8 cellular contexts compared by ENCODE assay signal in genomic region chr7:38345546-38346172, GRCh38.
DNase-seq lines count a peak whose midpoint lies in the region; ATAC-seq and TF ChIP-seq lines count a peak whose summit lies in the region.
"Not testable (repeated sequence)": the region's sequence is repeated elsewhere in the genome, so short reads cannot be mapped to it uniquely, and the experiment has no call there.

No MANE protein-coding gene starts in this region.

- intact Hi-C loops in CD8-positive, alpha-beta T cell (cut with DNase I, micrococcal nuclease), result loop anchor here in 1 of 2 experiments (1.0 kb wide), 2 partner anchors 10 to 14 kb away; no protein-coding TSS in a partner anchor
- intact Hi-C loops in adrenal gland (cut with DNase I); Right ventricle myocardium inferior (cut with DNase I): not testable (repeated sequence)

- CTCF ChIA-PET in CD8-positive, alpha-beta T cell (lab: Charles Lee), result interaction anchor here (0.7 to 4.2 kb wide), 17 partner anchors 10 to 134 kb away, joined by 3 to 35 read pairs (median 4); no protein-coding TSS in a partner anchor

- peaks cover 11% of the 10 kb centered on the region for H3K36me3 Mint-ChIP-seq in CD8-positive, alpha-beta T cell
- not testable (repeated sequence) for H3K36me3 Mint-ChIP-seq in progenitor cell of endocrine pancreas (ENCODE audit: insufficient read depth)

- peak in 3 of 7 experiments; percentile 51 to 70 (median 53) for DNase-seq in CD8-positive, alpha-beta T cell
- peak; percentile 84 for DNase-seq in NB4 (ENCODE audit: low read depth)
- peak; percentile 41 to 42 for DNase-seq in SW 1271 (lab: John Stamatoyannopoulos, UW)
- DNase-seq in adrenal gland, result peak in 6 of 7 donors; percentile 32 to 74 (median 55)
- peak; percentile 75 for DNase-seq in Right ventricle myocardium inferior (ENCODE audit: missing footprints)
- peak; percentile 39 for DNase-seq in progenitor cell of endocrine pancreas (ENCODE audit: low spot score, unreplicated experiment)

- TF ChIP-seq CTCF in CD8-positive, alpha-beta T cell (IDR thresholded peaks at IDR 0.05), result peak; percentile 39
- TF ChIP-seq CTCF in NB4 (IDR thresholded peaks at IDR 0.05; ENCODE audit: low read depth, low read length), result peak; percentile 83
- peak in 5 of 6 experiments; percentile 18 to 57 (median 39) for TF ChIP-seq CTCF in adrenal gland (IDR thresholded peaks at IDR 0.05)
- TF ChIP-seq CTCF in progenitor cell of endocrine pancreas (IDR thresholded peaks at IDR 0.05; ENCODE audit: unreplicated experiment), result peak; percentile 68

- not testable (repeated sequence) for H3K27me3 ChIP-seq in CD8-positive, alpha-beta T cell (ENCODE audit: insufficient read depth, low read length); adrenal gland

- 24 to 75% (median 35%) methylated on average over 1 to 4 of the region's 4 CpGs for WGBS in adrenal gland, 4 donors

- H3K27me3 Mint-ChIP-seq in CD8-positive, alpha-beta T cell (ENCODE audit: low read depth); progenitor cell of endocrine pancreas: not testable (repeated sequence)

- H3K9me3 Mint-ChIP-seq in CD8-positive, alpha-beta T cell; progenitor cell of endocrine pancreas (ENCODE audit: low read depth): not testable (repeated sequence)

- not testable (repeated sequence) for H3K4me3 ChIP-seq in CD8-positive, alpha-beta T cell (ENCODE audit: low read depth, low read length); adrenal gland
- peak overlapping the region; percentile 43 for H3K4me3 ChIP-seq in NB4 (ENCODE audit: low read depth, low read length)

- peaks cover 27% of the 10 kb centered on the region for H3K4me1 ChIP-seq in CD8-positive, alpha-beta T cell (ENCODE audit: insufficient read depth, low read length)
- H3K4me1 ChIP-seq in adrenal gland (replicated peaks in 1 of 2), result not testable (repeated sequence)

- H3K36me3 ChIP-seq in CD8-positive, alpha-beta T cell (ENCODE audit: insufficient read depth, low read length); adrenal gland (replicated peaks in 1 of 2): not testable (repeated sequence)

- POLR2A ChIA-PET in CD8-positive, alpha-beta T cell (lab: Charles Lee), result interaction anchor here (1.7 kb wide), 1 partner anchor 15 kb away, joined by 4 read pairs; no protein-coding TSS in a partner anchor

- peak overlapping the region; percentile 93 for H3K27ac Mint-ChIP-seq in CD8-positive, alpha-beta T cell
- not testable (repeated sequence) for H3K27ac Mint-ChIP-seq in progenitor cell of endocrine pancreas

- ATAC-seq in CD8-positive, alpha-beta T cell, result not testable (repeated sequence)
- peak; percentile 76 for ATAC-seq in GM19328 (IDR thresholded peaks at IDR 0.05; ENCODE audit: unreplicated experiment)
- peak; percentile 51 for ATAC-seq in HG02973 (IDR thresholded peaks at IDR 0.05; ENCODE audit: unreplicated experiment)
- ATAC-seq in Right ventricle myocardium inferior, result peak; percentile 56

- H3K4me3 Mint-ChIP-seq in CD8-positive, alpha-beta T cell, result peak overlapping the region; percentile 79
- H3K4me3 Mint-ChIP-seq in progenitor cell of endocrine pancreas (ENCODE audit: low read depth), result not testable (repeated sequence)

- H3K9me3 ChIP-seq in CD8-positive, alpha-beta T cell (ENCODE audit: low read length); adrenal gland (replicated peaks in 1 of 3): not testable (repeated sequence)

- not testable (repeated sequence) for TF ChIP-seq POLR2A in NB4 (IDR thresholded peaks at IDR 0.05; ENCODE audit: extremely low read depth, insufficient read length); adrenal gland (IDR thresholded peaks at IDR 0.05)

- peaks cover 56% of the 10 kb centered on the region for H3K4me1 Mint-ChIP-seq in CD8-positive, alpha-beta T cell (ENCODE audit: low read depth)
- not testable (repeated sequence) for H3K4me1 Mint-ChIP-seq in progenitor cell of endocrine pancreas (ENCODE audit: low read depth)

- not testable (repeated sequence) for H3K27ac ChIP-seq in CD8-positive, alpha-beta T cell (ENCODE audit: low read depth, low read length); adrenal gland
